21 cellular contexts compared by ENCODE assay signal in the genomic region with DNA sequence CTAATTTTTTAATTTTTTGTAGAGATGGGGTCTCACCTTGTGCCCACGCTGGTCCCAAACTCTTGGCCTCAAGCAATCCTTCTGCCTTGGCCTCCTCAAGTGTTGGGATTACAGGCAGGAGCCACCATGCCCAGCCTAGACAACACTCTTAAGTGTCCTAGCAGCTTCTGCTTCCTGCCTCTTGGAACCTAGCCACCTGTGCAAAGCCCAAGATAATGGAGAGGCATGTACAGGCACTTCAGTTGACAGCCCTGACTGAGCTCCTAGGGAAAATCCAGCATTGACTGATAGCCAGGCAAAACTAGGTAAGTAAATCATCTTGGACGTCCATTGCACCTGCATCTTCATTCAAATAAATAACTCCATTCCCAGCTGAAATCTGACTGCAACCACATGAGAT. TPM values are rescaled to one million over a fixed set of nuclear protein-coding genes. Genes with fewer than 3 reads are reported as not detected.
A peak's percentile ranks its signal among the peaks of the same experiment; 100 is the strongest.
DNase-seq lines count a peak whose midpoint lies in the region; ATAC-seq and TF ChIP-seq lines count a peak whose summit lies in the region.
"Had no signal": no experiment of that assay in that cellular context is flagged by ENCODE, and none has a peak within 500 bp of the region (broad histone marks: within the 10 kb centered on the region; RNA-seq: fewer than 3 reads in every experiment).

No MANE protein-coding gene starts in this region.

- H3K4me3 Mint-ChIP-seq in activated CD8-positive, alpha-beta T cell treated with anti-CD3 and anti-CD28 coated beads for 36 hours = no peak overlapping the region
- no peak overlapping the region for H3K4me3 Mint-ChIP-seq in activated CD8-positive, alpha-beta T cell treated with anti-CD3 and anti-CD28 coated beads, Interleukin-2, amount 10 ng/mL, durations not matched to agents 7 days and 5 days
- H3K4me3 Mint-ChIP-seq: activated naive CD8-positive, alpha-beta T cell treated with anti-CD3 and anti-CD28 coated beads, Interleukin-2, amount 10 ng/mL, durations not matched to agents 7 days and 5 days; CD8-positive, alpha-beta memory T cell; dendritic cell treated with granulocyte-macrophage colony-stimulating factor and Interleukin-4, amounts not matched to agents 40 ng/mL and 50 ng/mL, for 4 days had no signal

- H3K27ac ChIP-seq in esophagus squamous epithelium = no peak overlapping the region
- H3K27ac ChIP-seq: epithelial cell of prostate, gastroesophageal sphincter, sigmoid colon had no signal

- H3K27ac Mint-ChIP-seq in activated CD8-positive, alpha-beta T cell treated with anti-CD3 and anti-CD28 coated beads for 36 hours = peak overlapping the region; percentile 16
- H3K27ac Mint-ChIP-seq in activated CD8-positive, alpha-beta T cell treated with anti-CD3 and anti-CD28 coated beads, Interleukin-2, amount 10 ng/mL, durations not matched to agents 7 days and 5 days = no peak overlapping the region
- H3K27ac Mint-ChIP-seq: activated naive CD8-positive, alpha-beta T cell treated with anti-CD3 and anti-CD28 coated beads, Interleukin-2, amount 10 ng/mL, durations not matched to agents 7 days and 5 days; dendritic cell treated with granulocyte-macrophage colony-stimulating factor and Interleukin-4, amounts not matched to agents 40 ng/mL and 50 ng/mL, for 4 days had no signal

- peaks cover 0 to 37% (median 0%) of the 10 kb centered on the region in 3 donors for H3K4me1 ChIP-seq in esophagus squamous epithelium
- H3K4me1 ChIP-seq: sigmoid colon had no signal

- peaks cover 12% of the 10 kb centered on the region for H3K4me1 Mint-ChIP-seq in activated CD8-positive, alpha-beta T cell treated with anti-CD3 and anti-CD28 coated beads for 36 hours (ENCODE audit: low read depth)
- peaks cover 17% of the 10 kb centered on the region for H3K4me1 Mint-ChIP-seq in activated CD8-positive, alpha-beta T cell treated with anti-CD3 and anti-CD28 coated beads, Interleukin-2, amount 10 ng/mL, durations not matched to agents 7 days and 5 days (ENCODE audit: low read depth)

- H3K27me3 Mint-ChIP-seq in activated CD8-positive, alpha-beta T cell treated with anti-CD3 and anti-CD28 coated beads for 36 hours = no peaks in the 10 kb centered on the region
- no peaks in the 10 kb centered on the region for H3K27me3 Mint-ChIP-seq in activated CD8-positive, alpha-beta T cell treated with anti-CD3 and anti-CD28 coated beads, Interleukin-2, amount 10 ng/mL, durations not matched to agents 7 days and 5 days (ENCODE audit: low read depth)
- H3K27me3 Mint-ChIP-seq: activated naive CD8-positive, alpha-beta T cell treated with anti-CD3 and anti-CD28 coated beads, Interleukin-2, amount 10 ng/mL, durations not matched to agents 7 days and 5 days; dendritic cell treated with granulocyte-macrophage colony-stimulating factor and Interleukin-4, amounts not matched to agents 40 ng/mL and 50 ng/mL, for 4 days had no signal

- H3K9me3 Mint-ChIP-seq in activated CD8-positive, alpha-beta T cell treated with anti-CD3 and anti-CD28 coated beads for 36 hours = no peaks in the 10 kb centered on the region
- no peaks in the 10 kb centered on the region for H3K9me3 Mint-ChIP-seq in activated CD8-positive, alpha-beta T cell treated with anti-CD3 and anti-CD28 coated beads, Interleukin-2, amount 10 ng/mL, durations not matched to agents 7 days and 5 days (ENCODE audit: insufficient read depth)
- H3K9me3 Mint-ChIP-seq: activated naive CD8-positive, alpha-beta T cell treated with anti-CD3 and anti-CD28 coated beads, Interleukin-2, amount 10 ng/mL, durations not matched to agents 7 days and 5 days; CD8-positive, alpha-beta memory T cell; dendritic cell treated with granulocyte-macrophage colony-stimulating factor and Interleukin-4, amounts not matched to agents 40 ng/mL and 50 ng/mL, for 4 days had no signal

- no peaks in the 10 kb centered on the region for H3K27me3 ChIP-seq in esophagus squamous epithelium
- H3K27me3 ChIP-seq: gastroesophageal sphincter, sigmoid colon had no signal

- DNase-seq in activated CD8-positive, alpha-beta T cell treated with anti-CD3 and anti-CD28 coated beads for 36 hours = no peak
- DNase-seq in activated CD8-positive, alpha-beta T cell treated with anti-CD3 and anti-CD28 coated beads, Interleukin-2, amount 10 ng/mL, durations not matched to agents 7 days and 5 days = no peak
- DNase-seq in G401 (ENCODE audit: low spot score) (peak; percentile 33), NCI-H774 (lab: John Stamatoyannopoulos, UW) (peak; percentile 63), left ventricle myocardium superior (no peak), esophagus squamous epithelium (lab: John Stamatoyannopoulos, UW) (no peak)
- DNase-seq in NK-92 treated with Interleukin-12 subunit alpha and Interleukin-12 subunit beta, amount 100 ng/mL, for 24 hours (lab: John Stamatoyannopoulos, UW) = no peak
- no peak for DNase-seq in stimulated activated naive CD4-positive, alpha-beta T cell (lab: John Stamatoyannopoulos, UW)
- DNase-seq: activated CD4-positive, CD25-positive, alpha-beta regulatory T cell treated with anti-CD3 and anti-CD28 coated beads, Interleukin-2, amount 50 U/mL, for 72 hours; activated naive CD8-positive, alpha-beta T cell treated with anti-CD3 and anti-CD28 coated beads, Interleukin-2, amount 10 ng/mL, durations not matched to agents 7 days and 5 days; CD8-positive, alpha-beta memory T cell; Kasumi-1; NCI-H1092 treated with DMSO at 0.1 percent for 48 hours; NCI-H524 treated with DMSO at 0.1 percent for 48 hours; OCI-M1; sigmoid colon; T-helper 9 cell had no signal

- CTCF ChIA-PET in activated CD8-positive, alpha-beta T cell treated with anti-CD3 and anti-CD28 coated beads for 36 hours (lab: Charles Lee) = interaction anchor here (3.7 to 6.7 kb wide), 2 partner anchors 15 to 49 kb away, joined by 24 to 57 read pairs; partner anchors contain the start of gene COX14
- CTCF ChIA-PET in activated CD8-positive, alpha-beta T cell treated with anti-CD3 and anti-CD28 coated beads, Interleukin-2, amount 10 ng/mL, durations not matched to agents 7 days and 5 days (lab: Charles Lee) = interaction anchor here (1.1 to 10.7 kb wide), 3 partner anchors 16 to 51 kb away, joined by 3 to 114 read pairs (median 4); partner anchors contain the start of genes COX14 and SMARCD1

- ATAC-seq in activated CD8-positive, alpha-beta T cell treated with anti-CD3 and anti-CD28 coated beads for 36 hours = no peak
- no peak for ATAC-seq in activated CD8-positive, alpha-beta T cell treated with anti-CD3 and anti-CD28 coated beads, Interleukin-2, amount 10 ng/mL, durations not matched to agents 7 days and 5 days
- ATAC-seq in left ventricle myocardium superior = peak; percentile 85
- ATAC-seq: gastroesophageal sphincter had no signal

- intact Hi-C loops in activated CD8-positive, alpha-beta T cell treated with anti-CD3 and anti-CD28 coated beads for 36 hours (cut with micrococcal nuclease) = no loop called here
- intact Hi-C loops in left ventricle myocardium superior (cut with micrococcal nuclease) (no loop called here), esophagus squamous epithelium (cut with DNase I) (no loop called here)

- no peak for TF ChIP-seq CTCF in activated CD8-positive, alpha-beta T cell treated with anti-CD3 and anti-CD28 coated beads for 36 hours (IDR thresholded peaks at IDR 0.05)
- no peak for TF ChIP-seq CTCF in esophagus squamous epithelium (IDR thresholded peaks at IDR 0.05)

- in situ Hi-C loops in G401 (cut with HindIII; ENCODE audit: low sequenced_read_pairs) = no loop called here

- 48 to 59% methylated on average over 2 of the region's 2 CpGs for WGBS in esophagus squamous epithelium, 2 donors

- TF ChIP-seq POLR2A in esophagus squamous epithelium (IDR thresholded peaks at IDR 0.05) = no peak

- no peak overlapping the region for H3K4me3 ChIP-seq in esophagus squamous epithelium
- H3K4me3 ChIP-seq: gastroesophageal sphincter, sigmoid colon had no signal

- H3K36me3 Mint-ChIP-seq in activated CD8-positive, alpha-beta T cell treated with anti-CD3 and anti-CD28 coated beads for 36 hours (ENCODE audit: low read depth) = peaks cover 20% of the 10 kb centered on the region
- peaks cover 51% of the 10 kb centered on the region for H3K36me3 Mint-ChIP-seq in activated CD8-positive, alpha-beta T cell treated with anti-CD3 and anti-CD28 coated beads, Interleukin-2, amount 10 ng/mL, durations not matched to agents 7 days and 5 days (ENCODE audit: low read depth)

- POLR2A ChIA-PET in activated CD8-positive, alpha-beta T cell treated with anti-CD3 and anti-CD28 coated beads for 36 hours (lab: Charles Lee) = interaction anchor here (0.9 to 1.1 kb wide), 2 partner anchors 14 to 18 kb away, joined by 3 to 4 read pairs; no protein-coding TSS in a partner anchor
- POLR2A ChIA-PET in activated CD8-positive, alpha-beta T cell treated with anti-CD3 and anti-CD28 coated beads, Interleukin-2, amount 10 ng/mL, durations not matched to agents 7 days and 5 days (lab: Charles Lee) = interaction anchor here (1.3 kb wide), 2 partner anchors 9 to 15 kb away, joined by 5 read pairs; no protein-coding TSS in a partner anchor

- no peaks in the 10 kb centered on the region for H3K9me3 ChIP-seq in esophagus squamous epithelium
- H3K9me3 ChIP-seq: gastroesophageal sphincter, sigmoid colon had no signal

- peaks cover 0 to 87% (median 15%) of the 10 kb centered on the region in 3 donors for H3K36me3 ChIP-seq in esophagus squamous epithelium

RNA-seq across cellular contexts. Expression of gene COX14, which starts 15.5 kb away (rescaled TPM):
- total RNA-seq in activated CD8-positive, alpha-beta T cell treated with anti-CD3 and anti-CD28 coated beads for 36 hours = 10 to 100 TPM; 43.1 to 51.0 TPM
- 10 to 100 TPM; 50.0 to 51.6 TPM for total RNA-seq in activated CD8-positive, alpha-beta T cell treated with anti-CD3 and anti-CD28 coated beads, Interleukin-2, amount 10 ng/mL, durations not matched to agents 7 days and 5 days
- total RNA-seq in G401 (2014; rRNA removed; shearing (Covaris generic)) = 59.1 and 93.0 TPM in 2 replicates
- total RNA-seq in left ventricle myocardium superior (237 TPM), esophagus squamous epithelium (10 to 100 TPM; 32.1 to 68.7 (median 53.5) TPM)

RNA-seq across cellular contexts. Expression of gene GPD1, which starts 23.7 kb away (rescaled TPM):
- total RNA-seq in activated CD8-positive, alpha-beta T cell treated with anti-CD3 and anti-CD28 coated beads for 36 hours = under 1 TPM; 0.16 to 0.20 TPM
- total RNA-seq in activated CD8-positive, alpha-beta T cell treated with anti-CD3 and anti-CD28 coated beads, Interleukin-2, amount 10 ng/mL, durations not matched to agents 7 days and 5 days = under 1 TPM; 0.23 to 0.82 TPM
- total RNA-seq in G401 (2014; rRNA removed; shearing (Covaris generic)) = not detected in 2 replicates
- total RNA-seq in left ventricle myocardium superior = 33.9 TPM
- under 1 TPM in 3 of 4 donors, not detected in 1; 0.38 to 0.53 (median 0.44) TPM for total RNA-seq in esophagus squamous epithelium
- total RNA-seq: osteoblast had no signal

RNA-seq across cellular contexts. Expression of gene CERS5, which starts 39.6 kb away (rescaled TPM):
- total RNA-seq in activated CD8-positive, alpha-beta T cell treated with anti-CD3 and anti-CD28 coated beads for 36 hours = 10 to 100 TPM; 33.9 to 39.5 TPM
- total RNA-seq in activated CD8-positive, alpha-beta T cell treated with anti-CD3 and anti-CD28 coated beads, Interleukin-2, amount 10 ng/mL, durations not matched to agents 7 days and 5 days = 10 to 100 TPM; 38.7 to 40.6 TPM
- total RNA-seq in G401 (2014; rRNA removed; shearing (Covaris generic)) = 51.0 and 56.0 TPM in 2 replicates
- total RNA-seq in left ventricle myocardium superior (9.4 TPM), esophagus squamous epithelium (10 to 100 TPM; 13.0 to 27.5 (median 21.2) TPM)

RNA-seq across cellular contexts. Expression of gene SMARCD1, which starts 42.4 kb away (rescaled TPM):
- 10 to 100 TPM; 47.3 to 55.1 TPM for total RNA-seq in activated CD8-positive, alpha-beta T cell treated with anti-CD3 and anti-CD28 coated beads for 36 hours
- 10 to 100 TPM; 72.3 to 78.1 TPM for total RNA-seq in activated CD8-positive, alpha-beta T cell treated with anti-CD3 and anti-CD28 coated beads, Interleukin-2, amount 10 ng/mL, durations not matched to agents 7 days and 5 days
- 39.1 and 68.1 TPM in 2 replicates for total RNA-seq in G401 (2014; rRNA removed; shearing (Covaris generic))
- total RNA-seq in left ventricle myocardium superior (17.2 TPM), esophagus squamous epithelium (10 to 100 TPM; 34.5 to 67.8 (median 46.5) TPM)

Comparison
In these comparisons a context has a peak if more than half of its experiments do, and no peak if none do; other contexts are left out.
1. DNase-seq: peak in G401 (single experiment) and NCI-H774 (single experiment); none in activated CD8-positive, alpha-beta T cell treated with anti-CD3 and anti-CD28 coated beads for 36 hours (single experiment), activated CD8-positive, alpha-beta T cell treated with anti-CD3 and anti-CD28 coated beads, Interleukin-2, amount 10 ng/mL, durations not matched to agents 7 days and 5 days (single experiment), left ventricle myocardium superior (single experiment), NK-92 treated with Interleukin-12 subunit alpha and Interleukin-12 subunit beta, amount 100 ng/mL, for 24 hours (single experiment), stimulated activated naive CD4-positive, alpha-beta T cell (0 of 6) and esophagus squamous epithelium (single experiment).
2. RNA of gene GPD1, which starts 23.7 kb away (total RNA-seq): 33.9 TPM in left ventricle myocardium superior (single experiment); 0.23 to 0.82 TPM in activated CD8-positive, alpha-beta T cell treated with anti-CD3 and anti-CD28 coated beads, Interleukin-2, amount 10 ng/mL, durations not matched to agents 7 days and 5 days, 0.38 to 0.53 TPM in esophagus squamous epithelium, 0.16 to 0.20 TPM in activated CD8-positive, alpha-beta T cell treated with anti-CD3 and anti-CD28 coated beads for 36 hours and not detected in G401; every median in the first group is over 10 times any median in the second.